ENCODE assay signal across 8 cellular contexts in genomic region chr2:46915811-46916630, GRCh38. TPM values are rescaled to one million over a fixed set of nuclear protein-coding genes. Genes with fewer than 3 reads are reported as not detected.
DNase-seq lines count a peak whose midpoint lies in the region; ATAC-seq and TF ChIP-seq lines count a peak whose summit lies in the region.

No MANE protein-coding gene starts in this region.

- no peak overlapping the region for H3K23ac ChIP-seq in mesenchymal stem cell (ENCODE audit: low read length in 2 of 2)

- peak overlapping the region; percentile 86 to 92 for H3K27ac Mint-ChIP-seq in effector memory CD8-positive, alpha-beta T cell

- ATAC-seq in GM19467 (IDR thresholded peaks at IDR 0.05; ENCODE audit: unreplicated experiment), result peak; percentile 67
- ATAC-seq in effector memory CD8-positive, alpha-beta T cell (replicated peaks), result peak; percentile 88

- H3K9me3 Mint-ChIP-seq in effector memory CD8-positive, alpha-beta T cell, result no peaks in the 10 kb centered on the region

- H2BK15ac ChIP-seq in mesenchymal stem cell (ENCODE audit: low read depth, poor library complexity, severe bottlenecking), result peak overlapping the region; percentile 95

- H3K18ac ChIP-seq in mesenchymal stem cell (ENCODE audit: low read depth in 1 of 2, low read length in 2 of 2), result peak overlapping the region; percentile 73 to 94

- H3K4me3 ChIP-seq in HL-60 (replicated peaks; ENCODE audit: insufficient read depth, low read length), result peak overlapping the region; percentile 76
- peak overlapping the region; percentile 80 to 87 for H3K4me3 ChIP-seq in mesenchymal stem cell (ENCODE audit: insufficient read depth in 1 of 2, low read depth in 1 of 2, low read length in 2 of 2)

- H3K4me3 Mint-ChIP-seq in effector memory CD8-positive, alpha-beta T cell, result peak overlapping the region; percentile 93

- peak overlapping the region; percentile 83 for H2BK5ac ChIP-seq in mesenchymal stem cell (ENCODE audit: low read depth, low read length, poor library complexity, severe bottlenecking)

- H3K27ac ChIP-seq in HL-60 (replicated peaks) (peak overlapping the region; percentile 92), mesenchymal stem cell (ENCODE audit: low read length, poor library complexity, severe bottlenecking) (peak overlapping the region; percentile 91)

- no peak overlapping the region for H3K4ac ChIP-seq in mesenchymal stem cell (ENCODE audit: low read depth in 1 of 2, low read length in 2 of 2)

- H3K27me3 ChIP-seq in HL-60 (ENCODE audit: insufficient read depth, poor library complexity, severe bottlenecking) (no peaks in the 10 kb centered on the region), mesenchymal stem cell (ENCODE audit: control insufficient read depth in 1 of 2, insufficient read depth in 1 of 2, low read length in 2 of 2) (no peaks in the 10 kb centered on the region)

- no peaks in the 10 kb centered on the region for H3K9me3 ChIP-seq in mesenchymal stem cell (ENCODE audit: control insufficient read depth, low read length)

- peak overlapping the region; percentile 97 for H3K9ac ChIP-seq in mesenchymal stem cell (ENCODE audit: low read length)

- peak overlapping the region in 1 of 2 experiments; percentile 15 for H2BK12ac ChIP-seq in mesenchymal stem cell (ENCODE audit: low read length in 2 of 2)

- H3K36me3 ChIP-seq in mesenchymal stem cell (ENCODE audit: control insufficient read depth in 1 of 2, insufficient read depth in 2 of 2, low read depth in 1 of 2, low read length in 2 of 2), result peaks cover 7 to 13% of the 10 kb centered on the region in 2 experiments

- whole genome bisulfite sequencing in mesenchymal stem cell, result under 1% methylated on average over 43 of the region's 55 CpGs

- H3K36me3 Mint-ChIP-seq in effector memory CD8-positive, alpha-beta T cell (ENCODE audit: insufficient read depth), result peaks cover 11% of the 10 kb centered on the region

- H2AFZ ChIP-seq in mesenchymal stem cell (ENCODE audit: low read depth, low read length), result peak overlapping the region; percentile 60

- H3K4me1 ChIP-seq in mesenchymal stem cell (ENCODE audit: control insufficient read depth, insufficient read depth, low read depth, low read length), result peaks cover 10% of the 10 kb centered on the region

- peak overlapping the region in 1 of 2 experiments; percentile 73 for H3K14ac ChIP-seq in mesenchymal stem cell (ENCODE audit: low read length in 2 of 2)

- DNase-seq in COLO668 (lab: John Stamatoyannopoulos, UW; ENCODE audit: unreplicated experiment) (peak; percentile 94), HL-60 (ENCODE audit: low read depth in 1 of 2, low spot score in 1 of 2) (peak; percentile 82 to 93), NCI-H82 treated with DMSO at 0.1 percent for 48 hours (lab: John Stamatoyannopoulos, UW; ENCODE audit: unreplicated experiment) (peak; percentile 66), mesenchymal stem cell (peak; percentile 95)
- DNase-seq in activated CD8-positive, alpha-beta memory T cell treated with anti-CD3 and anti-CD28 coated beads for 4 hours (ENCODE audit: low read depth in 2 of 2), result peak; percentile 52 to 67
- DNase-seq in effector memory CD8-positive, alpha-beta T cell, result peak; percentile 69 to 83 (median 73)
- peak; percentile 35 for DNase-seq in stimulated activated CD8-positive, alpha-beta memory T cell treated with anti-CD3 and anti-CD28 coated beads, Interleukin-12 subunit alpha, Interleukin-12 subunit beta, amount 100 ng/mL, for 24 hours (ENCODE audit: extremely low read depth)

- no peak overlapping the region for H2AK5ac ChIP-seq in mesenchymal stem cell (ENCODE audit: low read length, severe bottlenecking)

- peak overlapping the region; percentile 91 for H4K91ac ChIP-seq in mesenchymal stem cell (ENCODE audit: low read length)

- no peaks in the 10 kb centered on the region for H3K27me3 Mint-ChIP-seq in effector memory CD8-positive, alpha-beta T cell

- H3K79me1 ChIP-seq in mesenchymal stem cell (replicated peaks; ENCODE audit: low read length, poor library complexity, severe bottlenecking), result peaks cover 10% of the 10 kb centered on the region

- H2BK120ac ChIP-seq in mesenchymal stem cell (ENCODE audit: low read depth, low read length), result peak overlapping the region; percentile 76

- H4K8ac ChIP-seq in mesenchymal stem cell (ENCODE audit: low read length), result peak overlapping the region; percentile 62

- peak overlapping the region; percentile 55 for H3K4me2 ChIP-seq in mesenchymal stem cell (ENCODE audit: low read length, poor library complexity, severe bottlenecking)

- H3K4me1 Mint-ChIP-seq in effector memory CD8-positive, alpha-beta T cell (ENCODE audit: low read depth in 2 of 2), result peaks cover 30 to 39% of the 10 kb centered on the region in 2 donors

- TF ChIP-seq CTCF in HL-60 (IDR thresholded peaks at IDR 0.05; ENCODE audit: insufficient read depth, low read length), result no peak

RNA-seq across cellular contexts. Expression of gene MCFD2, which starts 0.4 kb away (rescaled TPM):
- 212 TPM for polyA plus RNA-seq in mesenchymal stem cell (2013, experiment 1 of 2)
- polyA plus RNA-seq in mesenchymal stem cell (2013, experiment 2 of 2), result 217 TPM

RNA-seq across cellular contexts. Expression of gene TTC7A, which starts 25.0 kb away (rescaled TPM):
- 9.8 TPM for polyA plus RNA-seq in mesenchymal stem cell (2013, experiment 1 of 2)
- polyA plus RNA-seq in mesenchymal stem cell (2013, experiment 2 of 2), result 9.3 TPM

Comparison
In these comparisons a context has a peak if more than half of its experiments do, and no peak if none do; other contexts are left out.
1. Peak in every context shown above with its lines: DNase-seq, ATAC-seq, H3K4me3 ChIP-seq and H3K27ac ChIP-seq.
2. DNase-seq: peak in every context shown above with its lines; median percentile 95 in mesenchymal stem cell; 94 in COLO668; 88 in HL-60; 73 in effector memory CD8-positive, alpha-beta T cell; 66 in NCI-H82 treated with DMSO at 0.1 percent for 48 hours; 60 in activated CD8-positive, alpha-beta memory T cell treated with anti-CD3 and anti-CD28 coated beads for 4 hours; 35 in stimulated activated CD8-positive, alpha-beta memory T cell treated with anti-CD3 and anti-CD28 coated beads, Interleukin-12 subunit alpha, Interleukin-12 subunit beta, amount 100 ng/mL, for 24 hours.